In the genomic region with DNA sequence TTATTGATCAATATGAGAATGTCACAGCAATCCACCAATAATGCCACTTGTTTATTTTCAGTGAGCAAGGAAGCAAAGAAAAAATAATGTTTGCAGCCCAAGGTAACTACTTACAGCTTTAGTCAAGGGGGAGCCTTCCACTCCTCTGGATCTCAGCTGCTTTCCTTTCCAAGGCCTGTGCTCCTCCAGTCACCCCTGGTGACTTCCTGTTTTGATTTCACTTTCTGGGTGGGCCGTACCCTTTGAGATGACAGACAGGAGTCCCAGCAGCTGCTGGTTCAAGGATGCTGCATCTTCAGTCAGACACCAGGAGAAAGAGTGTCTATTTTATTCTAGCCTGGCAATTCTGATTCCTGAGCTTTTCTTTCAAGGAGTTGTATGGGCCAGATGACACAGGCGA, we compare ENCODE assay signal across 9 cellular contexts.
A peak's percentile ranks its signal among the peaks of the same experiment; 100 is the strongest.
DNase-seq lines count a peak whose midpoint lies in the region; ATAC-seq lines count a peak whose summit lies in the region.
"Had no signal": no experiment of that assay in that cellular context is flagged by ENCODE, and none has a peak within 500 bp of the region (broad histone marks: within the 10 kb centered on the region; RNA-seq: fewer than 3 reads in every experiment).

No MANE protein-coding gene starts in this region.

- H3K27me3 Mint-ChIP-seq in central memory CD8-positive, alpha-beta T cell, result no peaks in the 10 kb centered on the region

- no peaks in the 10 kb centered on the region for H3K9me3 Mint-ChIP-seq in central memory CD8-positive, alpha-beta T cell

- H3K36me3 Mint-ChIP-seq in central memory CD8-positive, alpha-beta T cell (ENCODE audit: insufficient read depth), result peaks cover 10% of the 10 kb centered on the region

- peak overlapping the region; percentile 87 for H3K27ac Mint-ChIP-seq in central memory CD8-positive, alpha-beta T cell (ENCODE audit: low read depth)

- ATAC-seq in GM19025 (IDR thresholded peaks at IDR 0.05; ENCODE audit: low read depth, unreplicated experiment) (peak; percentile 86), HG03060 (IDR thresholded peaks at IDR 0.05; ENCODE audit: low read depth, unreplicated experiment) (peak; percentile 71)
- ATAC-seq in central memory CD8-positive, alpha-beta T cell (replicated peaks; ENCODE audit: extremely low read depth, poor library complexity, severe bottlenecking), result peak; percentile 98
- ATAC-seq: Panc1 had no signal

- H3K4me3 Mint-ChIP-seq in central memory CD8-positive, alpha-beta T cell, result peak overlapping the region; percentile 80

- H3K4me1 Mint-ChIP-seq in central memory CD8-positive, alpha-beta T cell, result peaks cover 34% of the 10 kb centered on the region

- DNase-seq in T follicular helper cell (ENCODE audit: low read depth) (peak; percentile 15), DMS53 (lab: John Stamatoyannopoulos, UW) (no peak), DMS153 treated with DMSO at 0.1 percent for 48 hours (lab: John Stamatoyannopoulos, UW; ENCODE audit: unreplicated experiment) (no peak), cerebellar cortex (ENCODE audit: low spot score) (no peak)
- DNase-seq in central memory CD8-positive, alpha-beta T cell (ENCODE audit: low spot score in 2 of 2), result peak in 1 of 2 donors; percentile 41
- peak; percentile 20 for DNase-seq in stimulated activated CD8-positive, alpha-beta memory T cell treated with anti-CD3 and anti-CD28 coated beads, Interleukin-12 subunit alpha, Interleukin-12 subunit beta, amount 100 ng/mL, for 1 hour (ENCODE audit: low read depth)

Comparison
In these comparisons a context has a peak if more than half of its experiments do, and no peak if none do; other contexts are left out.
1. DNase-seq: peak in T follicular helper cell (single experiment) and stimulated activated CD8-positive, alpha-beta memory T cell treated with anti-CD3 and anti-CD28 coated beads, Interleukin-12 subunit alpha, Interleukin-12 subunit beta, amount 100 ng/mL, for 1 hour (single experiment); none in DMS53 (single experiment), DMS153 treated with DMSO at 0.1 percent for 48 hours (single experiment) and cerebellar cortex (single experiment).
2. Peak in every context shown above with its lines, with median percentiles within 50 percentile points of each other: ATAC-seq.